Comparison of ENCODE assay signal across 12 cellular contexts in the genomic region with DNA sequence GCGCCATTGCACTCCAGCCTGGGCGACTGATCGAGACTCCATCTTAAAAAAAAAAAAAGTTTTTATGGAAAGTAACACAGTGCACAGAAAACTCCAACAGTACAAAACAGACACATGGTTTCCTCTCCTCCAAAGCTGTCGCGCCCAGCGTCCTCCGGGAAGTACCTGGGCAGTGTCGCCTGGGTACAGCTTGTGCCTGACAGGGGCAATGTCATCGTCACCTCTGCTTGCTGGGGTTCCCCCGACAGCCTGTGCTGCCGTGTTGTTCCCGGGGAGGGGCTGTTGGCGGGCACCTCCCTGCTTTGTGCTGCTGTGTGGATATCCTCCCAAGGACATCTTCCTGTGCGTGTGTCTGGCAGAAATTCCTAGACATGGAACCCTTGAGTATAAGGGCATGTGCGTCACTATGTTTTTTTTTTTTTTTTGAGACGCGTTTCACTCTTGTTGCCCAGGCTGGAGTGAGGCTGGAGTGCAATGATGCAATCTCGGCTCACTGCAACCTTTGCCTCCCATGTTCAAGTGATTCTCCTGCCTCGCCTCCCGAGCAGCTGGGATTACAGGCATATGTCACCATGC. TPM values are rescaled to one million over a fixed set of nuclear protein-coding genes. Genes with fewer than 3 reads are reported as not detected.
A peak's percentile ranks its signal among the peaks of the same experiment; 100 is the strongest.
DNase-seq lines count a peak whose midpoint lies in the region; ATAC-seq and TF ChIP-seq lines count a peak whose summit lies in the region.
"Had no signal": no experiment of that assay in that cellular context is flagged by ENCODE, and none has a peak within 500 bp of the region (broad histone marks: within the 10 kb centered on the region; RNA-seq: fewer than 3 reads in every experiment).

No MANE protein-coding gene starts in this region.

- H3K4me3 Mint-ChIP-seq in MCF 10A (ENCODE audit: unreplicated experiment) = peak overlapping the region; percentile 68
- no peak overlapping the region for H3K4me3 Mint-ChIP-seq in effector memory CD8-positive, alpha-beta T cell

- BruUV-seq in MCF 10A (replicated peaks; lab: Mats Ljungman, UMichigan) (no TSS peak), mammary epithelial cell (replicated peaks; lab: Mats Ljungman, UMichigan) (no TSS peak)

- no peaks in the 10 kb centered on the region for H3K27me3 Mint-ChIP-seq in MCF 10A (ENCODE audit: insufficient read depth, unreplicated experiment)
- peaks cover 5 to 19% of the 10 kb centered on the region in 2 donors for H3K27me3 Mint-ChIP-seq in effector memory CD8-positive, alpha-beta T cell

- H3K79me2 ChIP-seq in mammary epithelial cell (ENCODE audit: insufficient read depth, low read length) = no peaks in the 10 kb centered on the region

- no peak overlapping the region for H2AFZ ChIP-seq in mammary epithelial cell (ENCODE audit: low read depth, low read length)

- DNase-seq in MCF 10A (ENCODE audit: unreplicated experiment) (peak; percentile 91), mammary epithelial cell (no peak), epithelial cell of proximal tubule (ENCODE audit: low read depth) (peak; percentile 26), lower leg skin (ENCODE audit: low spot score in 2 of 2) (peak; percentile 35 to 93), erythroblast (lab: John Stamatoyannopoulos, UW) (no peak)
- no peak for DNase-seq in stimulated activated CD4-positive, alpha-beta T cell treated with anti-CD3 and anti-CD28 coated beads, Interleukin-1b, Interleukin-23, amount 100 ng/mL, for 48 hours
- DNase-seq in effector memory CD8-positive, alpha-beta T cell = no peak
- DNase-seq: activated CD4-positive, CD25-positive, alpha-beta regulatory T cell; activated naive CD4-positive, alpha-beta T cell; stimulated activated CD4-positive, alpha-beta T cell treated with anti-CD3 and anti-CD28 coated beads, Interleukin-4, amount 100 ng/mL, for 24 hours had no signal

- H3K36me3 Mint-ChIP-seq in MCF 10A (ENCODE audit: insufficient read depth, unreplicated experiment) = peaks cover 11% of the 10 kb centered on the region
- no peaks in the 10 kb centered on the region for H3K36me3 Mint-ChIP-seq in effector memory CD8-positive, alpha-beta T cell (ENCODE audit: insufficient read depth)

- peaks cover 8% of the 10 kb centered on the region for H3K9me3 ChIP-seq in mammary epithelial cell (replicated peaks; ENCODE audit: insufficient read depth, low read length)

- dilution Hi-C loops in mammary epithelial cell (cut with HindIII; ENCODE audit: low sequenced_read_pairs) = no loop called here

- H3K4me3 ChIP-seq in mammary epithelial cell (replicated peaks in 1 of 3; ENCODE audit: insufficient read depth in 1 of 3, low read depth in 2 of 3, low read length in 3 of 3) (no peak overlapping the region), epithelial cell of proximal tubule (ENCODE audit: low read depth, low read length) (no peak overlapping the region), lower leg skin (ENCODE audit: low read depth, poor library complexity, severe bottlenecking) (no peak overlapping the region)
- H3K4me3 ChIP-seq: tibial artery had no signal

- H3K27ac ChIP-seq in mammary epithelial cell (ENCODE audit: insufficient read depth, low read depth, low read length) = no peak overlapping the region
- H3K27ac ChIP-seq: tibial artery had no signal

- no peak overlapping the region for H3K9ac ChIP-seq in mammary epithelial cell (ENCODE audit: insufficient read depth, low read length)

- TF ChIP-seq POLR2A in lower leg skin (IDR thresholded peaks at IDR 0.05) = no peak
- no peak for TF ChIP-seq POLR2A in erythroblast (IDR thresholded peaks at IDR 0.05; ENCODE audit: low read length)

- H3K4me1 Mint-ChIP-seq in MCF 10A (ENCODE audit: insufficient read depth, unreplicated experiment) = peaks cover 6% of the 10 kb centered on the region
- H3K4me1 Mint-ChIP-seq in effector memory CD8-positive, alpha-beta T cell (ENCODE audit: low read depth in 2 of 2) = peaks cover 0 to 6% of the 10 kb centered on the region in 2 donors

- no peak for ATAC-seq in effector memory CD8-positive, alpha-beta T cell (replicated peaks)
- no peak for ATAC-seq in HG03442 (IDR thresholded peaks at IDR 0.05; ENCODE audit: unreplicated experiment)

- in situ Hi-C loops in mammary epithelial cell (cut with MboI; ENCODE audit: low sequenced_read_pairs in 2 of 2) = no loop called here

- WGBS in mammary epithelial cell (ENCODE audit: low coverage, missing lambda C conversion rate) = 81% methylated on average over 14 of the region's 20 CpGs
- WGBS in lower leg skin, 2 donors = 52 to 59% methylated on average over 20 of the region's 20 CpGs

- peaks cover 17% of the 10 kb centered on the region for H3K9me3 Mint-ChIP-seq in MCF 10A (ENCODE audit: unreplicated experiment)
- H3K9me3 Mint-ChIP-seq in effector memory CD8-positive, alpha-beta T cell = peaks cover 0 to 12% of the 10 kb centered on the region in 2 donors

- H3K27me3 ChIP-seq in mammary epithelial cell (ENCODE audit: insufficient read depth, low read length) = no peaks in the 10 kb centered on the region

- no peaks in the 10 kb centered on the region for H3K36me3 ChIP-seq in mammary epithelial cell (ENCODE audit: insufficient read depth, low read length)
- H3K36me3 ChIP-seq: tibial artery had no signal

- intact Hi-C loops in MCF 10A (cut with micrococcal nuclease) = no loop called here
- intact Hi-C loops in mammary epithelial cell (cut with micrococcal nuclease) = no loop called here
- intact Hi-C loops in lower leg skin (cut with DNase I; ENCODE audit: low total_unique reads) = no loop called here

- H3K27ac Mint-ChIP-seq in MCF 10A (ENCODE audit: low read depth, unreplicated experiment) = peak overlapping the region; percentile 95
- no peak overlapping the region for H3K27ac Mint-ChIP-seq in effector memory CD8-positive, alpha-beta T cell

- no peak overlapping the region for H3K4me2 ChIP-seq in mammary epithelial cell (ENCODE audit: insufficient read depth, low read depth, low read length)

- CTCF ChIA-PET in MCF 10A (lab: Yijun Ruan, JAX) = interaction anchor here (0.6 to 0.9 kb wide), 5 partner anchors 83 to 334 kb away, joined by 3 to 4 read pairs (median 3); no protein-coding TSS in a partner anchor
- CTCF ChIA-PET in mammary epithelial cell (lab: Charles Lee; ENCODE audit: low non-redundant PET) = no interaction called here

- POLR2A ChIA-PET in MCF 10A (lab: Yijun Ruan, JAX) = interaction anchor here (0.7 to 2.0 kb wide), 5 partner anchors 34 to 184 kb away, joined by 3 to 11 read pairs (median 3); partner anchors contain the start of gene SIN3B

- H3K4me1 ChIP-seq in mammary epithelial cell (ENCODE audit: insufficient read depth, low read length) = peaks cover 21% of the 10 kb centered on the region

- no peak for TF ChIP-seq CTCF in MCF 10A (IDR thresholded peaks at IDR 0.05; ENCODE audit: unreplicated experiment)
- TF ChIP-seq CTCF in mammary epithelial cell (conservative IDR thresholded peaks at IDR 0.05 in 1 of 2, IDR thresholded peaks at IDR 0.05 in 1 of 2; ENCODE audit: extremely low read depth in 1 of 2, insufficient read depth in 1 of 2, low read depth in 1 of 2, low read length in 2 of 2) = no peak
- TF ChIP-seq CTCF in epithelial cell of proximal tubule (conservative IDR thresholded peaks at IDR 0.05; ENCODE audit: low read depth, low read length) = no peak
- no peak for TF ChIP-seq CTCF in lower leg skin (IDR thresholded peaks at IDR 0.05)

- H4K20me1 ChIP-seq in mammary epithelial cell (ENCODE audit: insufficient read depth, low read length) = no peaks in the 10 kb centered on the region

RNA-seq across cellular contexts. Expression of gene F2RL3, which starts 2.4 kb away (rescaled TPM):
- total RNA-seq in MCF 10A (2022) = not detected in 2 replicates
- 1 to 10 TPM in 1 of 2 donors, under 1 TPM in 1; 0.19 to 1.0 TPM for total RNA-seq in mammary epithelial cell
- polyA plus RNA-seq in mammary epithelial cell = 0.01 TPM
- polyA minus RNA-seq in mammary epithelial cell = not detected
- not detected in 2 replicates for total RNA-seq in epithelial cell of proximal tubule
- 10 to 100 TPM in 1 of 4 donors, 1 to 10 TPM in 3; 3.7 to 11.0 (median 5.6) TPM for total RNA-seq in lower leg skin

RNA-seq across cellular contexts. Expression of gene SIN3B, which starts 57.2 kb away (rescaled TPM):
- 56.0 and 66.6 TPM in 2 replicates for total RNA-seq in MCF 10A (2022)
- total RNA-seq in mammary epithelial cell = 10 to 100 TPM; 35.5 to 67.2 TPM
- 23.7 TPM for polyA plus RNA-seq in mammary epithelial cell
- 60.7 TPM for polyA minus RNA-seq in mammary epithelial cell
- total RNA-seq in epithelial cell of proximal tubule = 20.4 and 24.8 TPM in 2 replicates
- total RNA-seq in lower leg skin = 10 to 100 TPM; 26.3 to 54.4 (median 40.1) TPM

Comparison
In these comparisons a context has a peak if more than half of its experiments do, and no peak if none do; other contexts are left out.
1. DNase-seq: peak in MCF 10A (single experiment), epithelial cell of proximal tubule (single experiment) and lower leg skin (2 of 2); none in mammary epithelial cell (single experiment), stimulated activated CD4-positive, alpha-beta T cell treated with anti-CD3 and anti-CD28 coated beads, Interleukin-1b, Interleukin-23, amount 100 ng/mL, for 48 hours (single experiment), effector memory CD8-positive, alpha-beta T cell (0 of 3) and erythroblast (0 of 2).